In genomic region chr1:150293433-150294253, GRCh38 we compare ENCODE assay signal across 1 cellular context.
TF ChIP-seq lines count a peak whose summit lies in the region.

Gene MRPS21 (plus strand): TSS chr1:150293861. CDS start chr1:150294367, 506 bp downstream.

TF ChIP-seq in HCT116, 20 proteins besides CTCF, POLR2A, EP300 and RAD21 (continued from another document):
- TF ChIP-seq ZBTB33 (IDR thresholded peaks at IDR 0.05; ENCODE audit: extremely low read depth, insufficient replicate concordance, low read length) (no peak), SP1 (IDR thresholded peaks at IDR 0.05; ENCODE audit: low read depth) (no peak), EZH2phosphoT487 (IDR thresholded peaks at IDR 0.05; ENCODE audit: borderline replicate concordance) (no peak), JUND (IDR thresholded peaks at IDR 0.05) (no peak), EGR1 (IDR thresholded peaks at IDR 0.05; ENCODE audit: low read depth) (no peak), YY1 (IDR thresholded peaks at IDR 0.05; ENCODE audit: extremely low read depth, insufficient replicate concordance, low read depth, low read length) (peak; percentile 11), REST (IDR thresholded peaks at IDR 0.05; ENCODE audit: low read depth) (no peak), ZNF274 (IDR thresholded peaks at IDR 0.05; ENCODE audit: low read depth, low read length) (no peak), POLR2AphosphoS5 (IDR thresholded peaks at IDR 0.05; ENCODE audit: low read depth, low read length) (peak; percentile 98), ELF1 (IDR thresholded peaks at IDR 0.05; ENCODE audit: borderline replicate concordance, low read depth) (no peak; the same call in 1 of the 2 replicates), FOSL1 (IDR thresholded peaks at IDR 0.05; ENCODE audit: low read depth) (no peak), CEBPB (IDR thresholded peaks at IDR 0.05; ENCODE audit: low read depth) (no peak), MAX (IDR thresholded peaks at IDR 0.05) (peak; percentile 93), ZFX (IDR thresholded peaks at IDR 0.05) (peak; percentile 34; the same call in 1 of the 2 replicates)
